8 cellular contexts compared by ENCODE assay signal in the genomic region with DNA sequence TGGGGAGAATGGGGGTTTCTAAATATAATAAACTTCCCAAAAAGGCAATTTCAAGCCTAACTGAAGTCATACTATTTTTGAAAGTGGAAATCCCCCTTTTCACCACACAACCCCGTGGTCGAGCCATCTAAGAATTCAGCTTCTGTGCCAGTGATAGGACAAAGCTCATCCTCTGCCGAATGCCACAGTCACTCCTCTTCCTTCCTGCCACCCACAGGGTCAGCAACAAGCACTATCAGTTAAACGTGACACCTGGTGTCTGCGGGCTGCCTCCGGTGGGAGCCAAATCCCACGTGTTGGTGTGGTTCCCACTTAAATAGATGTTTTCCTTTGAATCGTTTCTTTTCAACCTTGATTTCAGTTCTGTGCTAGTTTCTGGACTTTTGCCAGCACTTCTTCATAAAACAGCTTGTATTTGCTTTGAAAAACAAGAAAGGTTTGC.
DNase-seq lines count a peak whose midpoint lies in the region; ATAC-seq and TF ChIP-seq lines count a peak whose summit lies in the region.

No MANE protein-coding gene starts in this region.

- H3K4me1 ChIP-seq in right atrium auricular region, result peaks cover 0 to 4% of the 10 kb centered on the region in 2 donors

- H3K36me3 ChIP-seq in right atrium auricular region, result no peaks in the 10 kb centered on the region

- ATAC-seq in GM19023 (IDR thresholded peaks at IDR 0.05; ENCODE audit: unreplicated experiment) (peak; percentile 93), HG03159 (IDR thresholded peaks at IDR 0.05; ENCODE audit: unreplicated experiment) (peak; percentile 77)

- no peak for TF ChIP-seq CTCF in right atrium auricular region (IDR thresholded peaks at IDR 0.05)

- peak; percentile 40 for DNase-seq in A172 (ENCODE audit: low spot score)
- DNase-seq in T-helper 22 cell (ENCODE audit: low read depth), result peak; percentile 76
- peak; percentile 35 for DNase-seq in astrocyte of the hippocampus (ENCODE audit: low read depth, low spot score)
- peak; percentile 79 for DNase-seq in stimulated activated CD4-positive, alpha-beta T cell treated with anti-CD3 and anti-CD28 coated beads, Interleukin-2, amount 100 ng/mL, for 4 hours (ENCODE audit: low read depth)
- DNase-seq in right atrium auricular region (ENCODE audit: low spot score), result no peak
- DNase-seq in NCI-H446 treated with DMSO at 0.1 percent for 48 hours (lab: John Stamatoyannopoulos, UW), result no peak

- no peak overlapping the region for H3K4me3 ChIP-seq in right atrium auricular region

- no peak overlapping the region for H3K27ac ChIP-seq in right atrium auricular region

- no peaks in the 10 kb centered on the region for H3K9me3 ChIP-seq in right atrium auricular region

- no peaks in the 10 kb centered on the region for H3K27me3 ChIP-seq in right atrium auricular region

Comparison
In these comparisons a context has a peak if more than half of its experiments do, and no peak if none do; other contexts are left out.
1. DNase-seq: peak in A172 (single experiment), T-helper 22 cell (single experiment), astrocyte of the hippocampus (single experiment) and stimulated activated CD4-positive, alpha-beta T cell treated with anti-CD3 and anti-CD28 coated beads, Interleukin-2, amount 100 ng/mL, for 4 hours (single experiment); none in right atrium auricular region (single experiment) and NCI-H446 treated with DMSO at 0.1 percent for 48 hours (single experiment).